In the genomic region with DNA sequence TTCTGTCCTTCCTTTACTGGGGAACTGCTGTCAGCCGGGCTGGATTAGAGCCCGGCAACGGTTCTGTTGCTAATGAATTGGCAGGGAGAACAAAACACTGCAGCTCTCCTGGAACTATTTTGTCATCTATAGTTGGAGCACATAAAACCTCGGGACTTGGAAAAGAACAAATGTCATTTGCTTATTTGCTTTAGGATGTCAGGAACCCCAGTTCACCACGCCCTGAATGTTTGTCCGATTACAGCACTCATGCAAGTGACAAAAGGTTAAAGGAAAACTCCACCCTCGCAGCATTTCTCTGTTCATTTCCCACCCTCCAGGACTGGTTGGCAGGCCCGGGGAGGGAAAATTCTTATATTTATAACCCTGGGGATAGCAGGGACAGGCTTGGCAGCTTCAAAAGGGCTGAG, we compare ENCODE assay signal across 9 cellular contexts.
DNase-seq lines count a peak whose midpoint lies in the region; ATAC-seq and TF ChIP-seq lines count a peak whose summit lies in the region.
"Had no signal": no experiment of that assay in that cellular context is flagged by ENCODE, and none has a peak within 500 bp of the region (broad histone marks: within the 10 kb centered on the region; RNA-seq: fewer than 3 reads in every experiment).

No MANE protein-coding gene starts in this region.

- CTCF ChIA-PET in CD4-positive, alpha-beta memory T cell (lab: Charles Lee; ENCODE audit: partially characterized antibody): no interaction called here
- CTCF ChIA-PET in MCF 10A (lab: Yijun Ruan, JAX): interaction anchor here (0.9 kb wide), 1 partner anchor 10 kb away, joined by 4 read pairs; no protein-coding TSS in a partner anchor

- POLR2A ChIA-PET in CD4-positive, alpha-beta memory T cell (lab: Charles Lee; ENCODE audit: partially characterized antibody): no interaction called here
- POLR2A ChIA-PET in MCF 10A (lab: Yijun Ruan, JAX): interaction anchor here (1.5 kb wide), 1 partner anchor 68 kb away, joined by 4 read pairs; no protein-coding TSS in a partner anchor

- H3K27me3 ChIP-seq in CD4-positive, alpha-beta memory T cell (ENCODE audit: insufficient read depth, low read length): no peaks in the 10 kb centered on the region
- no peaks in the 10 kb centered on the region for H3K27me3 ChIP-seq in spleen (replicated peaks in 1 of 7)

- peak overlapping the region in 1 of 7 donors; percentile 6 for H3K27ac Mint-ChIP-seq in CD4-positive, alpha-beta memory T cell
- H3K27ac Mint-ChIP-seq in MCF 10A (ENCODE audit: low read depth, unreplicated experiment): peak overlapping the region; percentile 89

- TF ChIP-seq CTCF in MCF 10A (IDR thresholded peaks at IDR 0.05; ENCODE audit: unreplicated experiment): no peak
- TF ChIP-seq CTCF in spleen (IDR thresholded peaks at IDR 0.05 in 8 of 11, conservative IDR thresholded peaks at IDR 0.05 in 3 of 11): no peak

- H3K36me3 Mint-ChIP-seq in CD4-positive, alpha-beta memory T cell: no peaks in the 10 kb centered on the region
- H3K36me3 Mint-ChIP-seq in MCF 10A (ENCODE audit: insufficient read depth, unreplicated experiment): no peaks in the 10 kb centered on the region

- no peaks in the 10 kb centered on the region for H3K9me3 Mint-ChIP-seq in CD4-positive, alpha-beta memory T cell
- H3K9me3 Mint-ChIP-seq in MCF 10A (ENCODE audit: unreplicated experiment): no peaks in the 10 kb centered on the region

- no peaks in the 10 kb centered on the region for H3K36me3 ChIP-seq in CD4-positive, alpha-beta memory T cell (ENCODE audit: insufficient read depth, low read length)
- no peaks in the 10 kb centered on the region for H3K36me3 ChIP-seq in spleen
- H3K36me3 ChIP-seq: neutrophil had no signal

- H3K9me3 ChIP-seq in CD4-positive, alpha-beta memory T cell (ENCODE audit: control insufficient read depth in 1 of 2, low read length in 2 of 2): no peaks in the 10 kb centered on the region
- no peaks in the 10 kb centered on the region for H3K9me3 ChIP-seq in spleen
- H3K9me3 ChIP-seq: neutrophil had no signal

- H3K4me3 ChIP-seq in CD4-positive, alpha-beta memory T cell (ENCODE audit: low read length in 2 of 2): no peak overlapping the region
- no peak overlapping the region for H3K4me3 ChIP-seq in spleen

- WGBS in spleen, 5 donors: 19 to 34% (median 27%) methylated on average over 8 of the region's 8 CpGs

- BruUV-seq in MCF 10A (replicated peaks; lab: Mats Ljungman, UMichigan): no TSS peak

- DNase-seq in CD4-positive, alpha-beta memory T cell: no peak
- DNase-seq in LoVo (ENCODE audit: low spot score) (peak; percentile 91), MCF 10A (ENCODE audit: unreplicated experiment) (peak; percentile 63), kidney glomerular epithelial cell (lab: John Stamatoyannopoulos, UW) (peak; percentile 25), spleen (no peak)

- no peak for ATAC-seq in GM21515 (IDR thresholded peaks at IDR 0.05; ENCODE audit: unreplicated experiment)
- no peak for ATAC-seq in GM19397 (IDR thresholded peaks at IDR 0.05; ENCODE audit: unreplicated experiment)
- ATAC-seq in GM19023 (IDR thresholded peaks at IDR 0.05; ENCODE audit: unreplicated experiment): no peak

- no peak overlapping the region for H3K27ac ChIP-seq in CD4-positive, alpha-beta memory T cell (ENCODE audit: low read depth, low read length)
- peak overlapping the region in 7 of 8 donors; percentile 9 to 76 (median 70) for H3K27ac ChIP-seq in spleen
- H3K27ac ChIP-seq: neutrophil had no signal

- peak overlapping the region in 5 of 8 donors; percentile 38 to 66 (median 44) for H3K4me3 Mint-ChIP-seq in CD4-positive, alpha-beta memory T cell
- H3K4me3 Mint-ChIP-seq in MCF 10A (ENCODE audit: unreplicated experiment): peak overlapping the region; percentile 35

- peaks cover 18% of the 10 kb centered on the region for H3K4me1 ChIP-seq in CD4-positive, alpha-beta memory T cell (ENCODE audit: insufficient read depth, low read length)
- peaks cover 9 to 33% (median 17%) of the 10 kb centered on the region in 6 donors for H3K4me1 ChIP-seq in spleen

- TF ChIP-seq POLR2A in spleen (IDR thresholded peaks at IDR 0.05): no peak

- peaks cover 10 to 25% (median 16%) of the 10 kb centered on the region in 4 donors for H3K4me1 Mint-ChIP-seq in CD4-positive, alpha-beta memory T cell
- H3K4me1 Mint-ChIP-seq in MCF 10A (ENCODE audit: insufficient read depth, unreplicated experiment): peaks cover 26% of the 10 kb centered on the region

- H3K27me3 Mint-ChIP-seq in CD4-positive, alpha-beta memory T cell: peaks cover 0 to 2% of the 10 kb centered on the region in 2 donors
- no peaks in the 10 kb centered on the region for H3K27me3 Mint-ChIP-seq in MCF 10A (ENCODE audit: insufficient read depth, unreplicated experiment)

- intact Hi-C loops in CD4-positive, alpha-beta memory T cell (cut with micrococcal nuclease): no loop called here
- intact Hi-C loops in MCF 10A (cut with micrococcal nuclease): no loop called here
- intact Hi-C loops in spleen (cut with DNase I; ENCODE audit: low total_unique reads): no loop called here

Comparison
In these comparisons a context has a peak if more than half of its experiments do, and no peak if none do; other contexts are left out.
1. DNase-seq: peak in LoVo (single experiment), MCF 10A (single experiment) and kidney glomerular epithelial cell (single experiment); none in CD4-positive, alpha-beta memory T cell (0 of 5) and spleen (single experiment).